In the genomic region with DNA sequence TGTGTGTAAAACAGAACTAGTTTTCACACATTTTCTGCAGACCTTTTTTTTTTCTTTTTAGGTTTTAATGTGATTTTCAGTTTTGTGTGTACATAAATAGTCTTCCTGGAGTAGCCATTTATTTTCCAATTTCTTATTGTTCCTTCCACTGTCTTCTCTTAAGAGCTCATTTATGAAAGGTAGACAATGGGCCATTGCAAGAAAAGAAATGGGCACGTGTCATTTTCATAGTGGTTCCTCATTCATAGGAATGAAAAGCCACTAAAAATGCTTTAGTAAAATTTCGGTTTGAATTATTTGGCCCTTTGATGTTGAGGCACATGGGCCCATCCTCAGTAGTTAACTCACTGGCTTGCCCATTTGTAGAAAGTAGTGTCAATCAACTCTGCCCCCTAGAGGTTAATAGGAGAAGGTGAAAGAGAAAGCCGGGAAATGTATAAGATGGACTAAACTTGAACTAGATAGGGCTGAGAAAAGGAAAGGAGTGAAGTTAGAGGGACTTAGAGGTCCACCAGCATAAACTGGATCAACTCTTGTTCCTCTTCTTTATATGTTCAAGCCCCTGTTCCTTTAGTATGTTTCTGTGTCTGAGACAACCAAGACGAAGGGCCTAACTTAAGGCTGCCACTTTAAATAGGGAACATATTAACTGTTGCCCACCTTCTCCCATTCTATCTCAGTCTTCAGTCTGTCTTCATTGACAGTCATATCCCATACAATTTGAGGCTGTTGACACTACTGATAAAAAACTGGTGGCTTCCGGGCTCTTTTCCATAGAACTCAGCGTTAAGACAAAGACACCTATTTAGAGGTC, we compare ENCODE assay signal across 8 cellular contexts.
A peak's percentile ranks its signal among the peaks of the same experiment; 100 is the strongest.
DNase-seq lines count a peak whose midpoint lies in the region; ATAC-seq and TF ChIP-seq lines count a peak whose summit lies in the region.

No MANE protein-coding gene starts in this region.

- H3K36me3 Mint-ChIP-seq in activated naive CD4-positive, alpha-beta T cell treated with anti-CD3 and anti-CD28 coated beads, Interleukin-2, amount 50 U/mL, for 72 hours, result peaks cover 16 to 62% of the 10 kb centered on the region in 2 donors

- peaks cover 0 to 20% (median 7%) of the 10 kb centered on the region in 4 donors for H3K4me1 ChIP-seq in tibial artery

- H3K9me3 ChIP-seq in tibial artery, result no peaks in the 10 kb centered on the region

- DNase-seq in COLO829 (ENCODE audit: low spot score) (peak; percentile 20), NCI-H2196 (lab: John Stamatoyannopoulos, UW; ENCODE audit: unreplicated experiment) (peak; percentile 44), iPS-NIHi7 (ENCODE audit: extremely low spot score) (peak; percentile 78), tibial artery (no peak), ecto neural progenitor cell (ENCODE audit: low spot score) (no peak)
- DNase-seq in activated naive CD4-positive, alpha-beta T cell treated with anti-CD3 and anti-CD28 coated beads, Interleukin-2, amount 50 U/mL, for 72 hours (ENCODE audit: low spot score in 2 of 2), result peak in 1 of 2 donors; percentile 12

- peak overlapping the region in 1 of 2 donors; percentile 35 for H3K27ac Mint-ChIP-seq in activated naive CD4-positive, alpha-beta T cell treated with anti-CD3 and anti-CD28 coated beads, Interleukin-2, amount 50 U/mL, for 72 hours

- H3K36me3 ChIP-seq in tibial artery, result peaks cover 29 to 80% (median 40%) of the 10 kb centered on the region in 3 donors

- no peak overlapping the region for H3K27ac ChIP-seq in tibial artery

- peak; percentile 43 to 51 for TF ChIP-seq CTCF in tibial artery (IDR thresholded peaks at IDR 0.05)

- H3K4me3 ChIP-seq in tibial artery, result no peak overlapping the region

- ATAC-seq in GM18511 (IDR thresholded peaks at IDR 0.05; ENCODE audit: unreplicated experiment), result peak; percentile 91
- peak; percentile 89 for ATAC-seq in HG02938 (IDR thresholded peaks at IDR 0.05; ENCODE audit: unreplicated experiment)
- peak; percentile 86 to 93 for ATAC-seq in activated naive CD4-positive, alpha-beta T cell treated with anti-CD3 and anti-CD28 coated beads, Interleukin-2, amount 50 U/mL, for 72 hours

- H3K27me3 ChIP-seq in tibial artery, result no peaks in the 10 kb centered on the region

- H3K9me3 Mint-ChIP-seq in activated naive CD4-positive, alpha-beta T cell treated with anti-CD3 and anti-CD28 coated beads, Interleukin-2, amount 50 U/mL, for 72 hours, result no peaks in the 10 kb centered on the region

- intact Hi-C loops in tibial artery (cut with DNase I; ENCODE audit: low total_unique reads), result no loop called here

Comparison
In these comparisons a context has a peak if more than half of its experiments do, and no peak if none do; other contexts are left out.
1. DNase-seq: peak in COLO829 (single experiment), NCI-H2196 (single experiment) and iPS-NIHi7 (single experiment); none in tibial artery (0 of 2) and ecto neural progenitor cell (single experiment).
2. Peak in every context shown above with its lines, with median percentiles within 50 percentile points of each other: ATAC-seq.